1 cellular context compared by ENCODE assay signal in genomic region chr13:35979378-35979911, GRCh38.
TF ChIP-seq lines count a peak whose summit lies in the region.

No MANE protein-coding gene starts in this region.

TF ChIP-seq in GM23338, 12 proteins besides CTCF, POLR2A, EP300 and RAD21 (continued from another document):
- TF ChIP-seq REST (IDR thresholded peaks at IDR 0.05; ENCODE audit: unreplicated experiment) (no peak), POLR2AphosphoS5 (IDR thresholded peaks at IDR 0.05; ENCODE audit: low read depth) (no peak), STAT1 (IDR thresholded peaks at IDR 0.05; ENCODE audit: unreplicated experiment) (no peak), ETS1 (IDR thresholded peaks at IDR 0.05) (no peak), ZNF331 (CRISPR knock-in tag; IDR thresholded peaks at IDR 0.05; ENCODE audit: low read depth) (no peak)
TF ChIP-seq in GM23338: peak in this region for 0.
